In the genomic region with DNA sequence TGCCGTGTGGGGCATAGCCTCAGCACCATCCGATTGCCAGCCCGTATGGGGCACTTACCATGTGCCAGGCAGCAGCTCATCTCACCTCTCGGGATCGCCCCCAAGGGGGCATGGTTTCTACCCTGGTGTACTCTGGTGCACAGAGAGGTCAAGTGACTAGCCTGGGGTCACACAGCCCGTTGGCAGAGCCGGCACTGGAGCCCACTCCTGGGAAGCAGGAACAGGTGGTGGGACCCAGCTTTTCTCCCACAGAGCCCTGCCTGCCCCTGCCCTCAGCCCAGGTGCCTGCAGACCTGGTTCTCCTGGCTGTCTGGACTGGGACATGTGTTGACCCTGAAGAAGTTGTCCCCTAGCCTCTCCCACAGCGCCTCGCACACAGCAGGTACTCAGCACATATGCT, we compare ENCODE assay signal across 28 cellular contexts.
"Had no signal": no experiment of that assay in that cellular context is flagged by ENCODE, and none has a peak within 500 bp of the region (broad histone marks: within the 10 kb centered on the region; RNA-seq: fewer than 3 reads in every experiment).

No MANE protein-coding gene starts in this region.

- H3K27ac ChIP-seq: body of pancreas, esophagus muscularis mucosa, foreskin keratinocyte, gastrocnemius medialis, heart right ventricle had no signal

- H3K27me3 ChIP-seq: body of pancreas, esophagus muscularis mucosa, gastrocnemius medialis had no signal

- H3K36me3 Mint-ChIP-seq: activated naive CD4-positive, alpha-beta T cell treated with anti-CD3 and anti-CD28 coated beads, Interleukin-2, amount 10 ng/mL, durations not matched to agents 7 days and 5 days; activated naive CD4-positive, alpha-beta T cell treated with anti-CD3 and anti-CD28 coated beads, Interleukin-2, amount 50 U/mL, for 72 hours; activated naive CD8-positive, alpha-beta T cell treated with anti-CD3 and anti-CD28 coated beads, Interleukin-2, amount 10 ng/mL, durations not matched to agents 7 days and 5 days had no signal

- H3K4me3 Mint-ChIP-seq: activated CD4-positive, alpha-beta memory T cell treated with anti-CD3 and anti-CD28 coated beads, Interleukin-2, amount 10 ng/mL, durations not matched to agents 7 days and 5 days; activated CD4-positive, alpha-beta T cell treated with anti-CD3 and anti-CD28 coated beads, Interleukin-2, amount 10 ng/mL, durations not matched to agents 7 days and 5 days; activated naive CD4-positive, alpha-beta T cell treated with anti-CD3 and anti-CD28 coated beads, Interleukin-2, amount 10 ng/mL, durations not matched to agents 7 days and 5 days; activated naive CD8-positive, alpha-beta T cell treated with anti-CD3 and anti-CD28 coated beads, Interleukin-2, amount 10 ng/mL, durations not matched to agents 7 days and 5 days; activated T-cell treated with anti-CD3 and anti-CD28 coated beads, Interleukin-2, amount 50 U/mL, for 24 hours; activated T-cell treated with anti-CD3 and anti-CD28 coated beads, Interleukin-2, amount 50 U/mL, for 72 hours; effector memory CD8-positive, alpha-beta T cell had no signal

- FAIRE-seq: colon had no signal

- H3K36me3 ChIP-seq: esophagus muscularis mucosa, gastrocnemius medialis, heart right ventricle had no signal

- H3K4me1 Mint-ChIP-seq: activated CD4-positive, alpha-beta memory T cell treated with anti-CD3 and anti-CD28 coated beads, Interleukin-2, amount 10 ng/mL, durations not matched to agents 7 days and 5 days had no signal

- DNase-seq: activated CD4-positive, alpha-beta memory T cell treated with anti-CD3 and anti-CD28 coated beads, Interleukin-2, amount 10 ng/mL, durations not matched to agents 7 days and 5 days; activated CD4-positive, alpha-beta T cell treated with anti-CD3 and anti-CD28 coated beads for 1 hour; activated CD4-positive, alpha-beta T cell treated with anti-CD3 and anti-CD28 coated beads for 4 hours; activated CD4-positive, alpha-beta T cell treated with anti-CD3 and anti-CD28 coated beads, Interleukin-2, amount 10 ng/mL, durations not matched to agents 7 days and 5 days; activated CD4-positive, alpha-beta T cell treated with anti-CD3 and anti-CD28 coated beads, Interleukin-2, amount 50 U/mL, for 4 hours; activated CD8-positive, alpha-beta memory T cell treated with anti-CD3 and anti-CD28 coated beads, Interleukin-2, amount 50 U/mL, for 48 hours; activated gamma-delta T cell; activated naive CD4-positive, alpha-beta T cell; activated naive CD4-positive, alpha-beta T cell treated with anti-CD3 and anti-CD28 coated beads, Interleukin-2, amount 10 ng/mL, durations not matched to agents 7 days and 5 days; activated naive CD8-positive, alpha-beta T cell treated with anti-CD3 and anti-CD28 coated beads, Interleukin-2, amount 10 ng/mL, durations not matched to agents 7 days and 5 days; activated T-cell treated with anti-CD3 and anti-CD28 coated beads for 4 hours; activated T-cell treated with anti-CD3 and anti-CD28 coated beads, Interleukin-2, amount 50 U/mL, for 24 hours; activated T-cell treated with anti-CD3 and anti-CD28 coated beads, Interleukin-2, amount 50 U/mL, for 72 hours; amniotic stem cell; caudate nucleus; cortex of kidney; dermis blood vessel endothelial cell; effector CD4-positive, alpha-beta T cell; effector memory CD8-positive, alpha-beta T cell; erythroblast; foreskin keratinocyte; gastrocnemius medialis; heart right ventricle; T-helper 2 cell had no signal

- ATAC-seq: body of pancreas, gastrocnemius medialis had no signal

- H3K27ac Mint-ChIP-seq: activated CD4-positive, alpha-beta memory T cell treated with anti-CD3 and anti-CD28 coated beads, Interleukin-2, amount 10 ng/mL, durations not matched to agents 7 days and 5 days; activated CD4-positive, alpha-beta T cell treated with anti-CD3 and anti-CD28 coated beads, Interleukin-2, amount 10 ng/mL, durations not matched to agents 7 days and 5 days; activated naive CD4-positive, alpha-beta T cell treated with anti-CD3 and anti-CD28 coated beads, Interleukin-2, amount 50 U/mL, for 72 hours; activated T-cell treated with anti-CD3 and anti-CD28 coated beads, Interleukin-2, amount 50 U/mL, for 24 hours; activated T-cell treated with anti-CD3 and anti-CD28 coated beads, Interleukin-2, amount 50 U/mL, for 72 hours; effector memory CD8-positive, alpha-beta T cell had no signal

- H3K4me1 ChIP-seq: foreskin keratinocyte had no signal

- H3K4me3 ChIP-seq: body of pancreas, esophagus muscularis mucosa, gastrocnemius medialis, heart right ventricle had no signal

- H3K27me3 Mint-ChIP-seq: activated CD4-positive, alpha-beta T cell treated with anti-CD3 and anti-CD28 coated beads, Interleukin-2, amount 10 ng/mL, durations not matched to agents 7 days and 5 days had no signal

- H3K9me3 Mint-ChIP-seq: activated CD4-positive, alpha-beta memory T cell treated with anti-CD3 and anti-CD28 coated beads, Interleukin-2, amount 10 ng/mL, durations not matched to agents 7 days and 5 days; activated CD4-positive, alpha-beta T cell treated with anti-CD3 and anti-CD28 coated beads, Interleukin-2, amount 10 ng/mL, durations not matched to agents 7 days and 5 days; activated naive CD4-positive, alpha-beta T cell treated with anti-CD3 and anti-CD28 coated beads, Interleukin-2, amount 10 ng/mL, durations not matched to agents 7 days and 5 days; activated naive CD4-positive, alpha-beta T cell treated with anti-CD3 and anti-CD28 coated beads, Interleukin-2, amount 50 U/mL, for 72 hours; activated naive CD8-positive, alpha-beta T cell treated with anti-CD3 and anti-CD28 coated beads, Interleukin-2, amount 10 ng/mL, durations not matched to agents 7 days and 5 days; activated T-cell treated with anti-CD3 and anti-CD28 coated beads, Interleukin-2, amount 50 U/mL, for 24 hours; activated T-cell treated with anti-CD3 and anti-CD28 coated beads, Interleukin-2, amount 50 U/mL, for 72 hours; effector memory CD8-positive, alpha-beta T cell had no signal

- H3K9me3 ChIP-seq: body of pancreas, esophagus muscularis mucosa, gastrocnemius medialis, heart right ventricle had no signal
